ENCODE assay signal across 1 cellular context in genomic region chr5:147561435-147561834, GRCh38.
TF ChIP-seq lines count a peak whose summit lies in the region.

No MANE protein-coding gene starts in this region.

TF ChIP-seq in H1, 55 proteins besides CTCF, POLR2A, EP300 and RAD21:
- no peak for TF ChIP-seq SRF (IDR thresholded peaks at IDR 0.05; ENCODE audit: low read depth, low read length)
- TF ChIP-seq ZNF274 (IDR thresholded peaks at IDR 0.05; ENCODE audit: borderline replicate concordance, extremely low read depth, low read length): no peak
- no peak for TF ChIP-seq CTBP2 (IDR thresholded peaks at IDR 0.05; ENCODE audit: borderline replicate concordance, insufficient read depth, insufficient read length, low read length)
- TF ChIP-seq KDM4A (IDR thresholded peaks at IDR 0.05; ENCODE audit: low read depth, low read length, severe bottlenecking): no peak
- no peak for TF ChIP-seq CEBPB (IDR thresholded peaks at IDR 0.05; ENCODE audit: low read depth, low read length)
- no peak for TF ChIP-seq TAF7 (optimal IDR thresholded peaks at IDR 0.05; ENCODE audit: borderline replicate concordance, low read depth, low read length)
- no peak for TF ChIP-seq YY1 (IDR thresholded peaks at IDR 0.05; ENCODE audit: low read depth, low read length)
TF ChIP-seq in H1: peak in this region for 0.
